Comparison of ENCODE assay signal across 16 cellular contexts in the genomic region with DNA sequence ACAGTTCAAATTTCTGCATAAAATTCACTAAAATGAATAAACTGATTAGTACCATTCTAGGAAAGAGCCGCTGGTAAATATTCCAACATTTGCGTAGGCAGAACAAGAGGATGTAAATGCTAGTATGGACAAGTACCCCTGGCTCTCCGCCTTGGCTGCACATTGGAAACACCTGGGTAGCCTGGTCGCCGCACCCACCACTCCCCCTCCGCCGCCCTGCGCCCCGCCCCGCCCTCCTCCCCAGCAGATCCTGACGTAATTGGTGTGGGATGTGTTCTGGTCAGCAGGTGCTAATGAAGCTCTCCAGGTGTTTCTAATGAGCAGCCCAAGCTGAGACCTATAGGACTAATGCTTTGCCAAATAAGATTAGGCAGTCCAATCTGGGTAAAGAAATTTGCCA.
DNase-seq lines count a peak whose midpoint lies in the region; ATAC-seq and TF ChIP-seq lines count a peak whose summit lies in the region.
"Had no signal": no experiment of that assay in that cellular context is flagged by ENCODE, and none has a peak within 500 bp of the region (broad histone marks: within the 10 kb centered on the region; RNA-seq: fewer than 3 reads in every experiment).

No MANE protein-coding gene starts in this region.

- no peak overlapping the region for H2AFZ ChIP-seq in mammary epithelial cell (ENCODE audit: low read depth, low read length)

- peak; percentile 43 for DNase-seq in mammary epithelial cell
- no peak for DNase-seq in MCF 10A (ENCODE audit: unreplicated experiment)
- DNase-seq in NCI-H748 (lab: John Stamatoyannopoulos, UW; ENCODE audit: unreplicated experiment) = peak; percentile 86
- DNase-seq in endodermal cell = peak; percentile 65
- DNase-seq in NCI-H187 treated with DMSO at 0.1 percent for 48 hours (lab: John Stamatoyannopoulos, UW) = no peak
- DNase-seq in DMS53 (lab: John Stamatoyannopoulos, UW) = no peak
- DNase-seq: 8988T; MV-4-11; NCI-H1694 treated with DMSO at 0.1 percent for 48 hours; NCI-H226; NK-92 treated with Interleukin-12 subunit alpha and Interleukin-12 subunit beta, amount 100 ng/mL, for 24 hours; PC-3; T-cell had no signal

- BruUV-seq in mammary epithelial cell (replicated peaks; lab: Mats Ljungman, UMichigan) (no TSS peak), MCF 10A (replicated peaks; lab: Mats Ljungman, UMichigan) (no TSS peak)

- H4K20me1 ChIP-seq in mammary epithelial cell (ENCODE audit: insufficient read depth, low read length) = no peaks in the 10 kb centered on the region
- H4K20me1 ChIP-seq: BLaER1 treated with 17β-estradiol and CSF1 and Interleukin-3, amounts not matched to agents 10 nM and 100 nM had no signal

- POLR2A ChIA-PET in MCF 10A (lab: Yijun Ruan, JAX) = no interaction called here

- H3K4me3 ChIP-seq in mammary epithelial cell (replicated peaks in 1 of 3; ENCODE audit: insufficient read depth in 1 of 3, low read depth in 2 of 3, low read length in 3 of 3) = no peak overlapping the region
- no peak overlapping the region for H3K4me3 ChIP-seq in endodermal cell (ENCODE audit: low read length)
- H3K4me3 ChIP-seq: BLaER1 treated with 17β-estradiol and CSF1 and Interleukin-3, amounts not matched to agents 10 nM and 100 nM had no signal

- H3K79me2 ChIP-seq in mammary epithelial cell (ENCODE audit: insufficient read depth, low read length) = no peaks in the 10 kb centered on the region

- ATAC-seq in HG03342 (IDR thresholded peaks at IDR 0.05; ENCODE audit: unreplicated experiment) = no peak
- no peak for ATAC-seq in HG03097 (IDR thresholded peaks at IDR 0.05; ENCODE audit: low FRiP score, unreplicated experiment)
- ATAC-seq: PC-3, T-cell had no signal

- intact Hi-C loops in mammary epithelial cell (cut with micrococcal nuclease) (no loop called here), MCF 10A (cut with micrococcal nuclease) (no loop called here)

- WGBS in mammary epithelial cell (ENCODE audit: low coverage, missing lambda C conversion rate) = no CpG with 5 or more reads among the region's 11 CpGs
- 88 to 93% methylated on average over 3 to 11 of the region's 11 CpGs for WGBS in endodermal cell (ENCODE audit: insufficient coverage in 1 of 2, insufficient read length in 1 of 2), 2 experiments

- H3K9me3 ChIP-seq in mammary epithelial cell (replicated peaks; ENCODE audit: insufficient read depth, low read length) (no peaks in the 10 kb centered on the region), endodermal cell (ENCODE audit: control insufficient read depth, low read length) (no peaks in the 10 kb centered on the region)

- in situ Hi-C loops in mammary epithelial cell (cut with MboI; ENCODE audit: low sequenced_read_pairs in 2 of 2) = no loop called here

- H3K27ac ChIP-seq in mammary epithelial cell (ENCODE audit: insufficient read depth, low read depth, low read length) (no peak overlapping the region), endodermal cell (ENCODE audit: low read depth, low read length) (no peak overlapping the region)
- H3K27ac ChIP-seq: BLaER1 treated with 17β-estradiol and CSF1 and Interleukin-3, amounts not matched to agents 10 nM and 100 nM had no signal

- TF ChIP-seq CTCF in mammary epithelial cell (conservative IDR thresholded peaks at IDR 0.05 in 1 of 2, IDR thresholded peaks at IDR 0.05 in 1 of 2; ENCODE audit: extremely low read depth in 1 of 2, insufficient read depth in 1 of 2, low read depth in 1 of 2, low read length in 2 of 2) (no peak), MCF 10A (IDR thresholded peaks at IDR 0.05; ENCODE audit: unreplicated experiment) (no peak), endodermal cell (conservative IDR thresholded peaks at IDR 0.05) (no peak)

- no peaks in the 10 kb centered on the region for H3K9me3 Mint-ChIP-seq in MCF 10A (ENCODE audit: unreplicated experiment)
- H3K9me3 Mint-ChIP-seq in endodermal cell = no peaks in the 10 kb centered on the region
- H3K9me3 Mint-ChIP-seq: T-cell had no signal

- H3K4me1 Mint-ChIP-seq in MCF 10A (ENCODE audit: insufficient read depth, unreplicated experiment) (no peaks in the 10 kb centered on the region), endodermal cell (peaks cover 7% of the 10 kb centered on the region)
- H3K4me1 Mint-ChIP-seq: T-cell had no signal

- CTCF ChIA-PET in mammary epithelial cell (lab: Charles Lee; ENCODE audit: low non-redundant PET) (interaction anchor here (0.7 kb wide), 1 partner anchor 337 kb away, joined by 3 read pairs; no protein-coding TSS in a partner anchor), MCF 10A (lab: Yijun Ruan, JAX) (interaction anchor here (0.6 kb wide), 1 partner anchor 170 kb away, joined by 3 read pairs; no protein-coding TSS in a partner anchor)

- no peak overlapping the region for H3K4me2 ChIP-seq in mammary epithelial cell (ENCODE audit: insufficient read depth, low read depth, low read length)
- H3K4me2 ChIP-seq: BLaER1 treated with 17β-estradiol and CSF1 and Interleukin-3, amounts not matched to agents 10 nM and 100 nM had no signal

- H3K27me3 Mint-ChIP-seq in MCF 10A (ENCODE audit: insufficient read depth, unreplicated experiment) = no peaks in the 10 kb centered on the region
- H3K27me3 Mint-ChIP-seq in endodermal cell (ENCODE audit: insufficient read depth) = no peaks in the 10 kb centered on the region
- H3K27me3 Mint-ChIP-seq: T-cell had no signal

- H3K36me3 ChIP-seq in mammary epithelial cell (ENCODE audit: insufficient read depth, low read length) (no peaks in the 10 kb centered on the region), endodermal cell (ENCODE audit: control insufficient read depth, insufficient read depth, low read length) (no peaks in the 10 kb centered on the region)
- H3K36me3 ChIP-seq: BLaER1 treated with 17β-estradiol and CSF1 and Interleukin-3, amounts not matched to agents 10 nM and 100 nM had no signal

- no peaks in the 10 kb centered on the region for H3K27me3 ChIP-seq in mammary epithelial cell (ENCODE audit: insufficient read depth, low read length)
- no peaks in the 10 kb centered on the region for H3K27me3 ChIP-seq in endodermal cell (ENCODE audit: control insufficient read depth, insufficient read depth, low read length, poor library complexity, severe bottlenecking)
- H3K27me3 ChIP-seq: BLaER1 treated with 17β-estradiol and CSF1 and Interleukin-3, amounts not matched to agents 10 nM and 100 nM had no signal

- H3K4me3 Mint-ChIP-seq in MCF 10A (ENCODE audit: unreplicated experiment) (no peak overlapping the region), endodermal cell (no peak overlapping the region)
- H3K4me3 Mint-ChIP-seq: T-cell had no signal

- H3K4me1 ChIP-seq in mammary epithelial cell (ENCODE audit: insufficient read depth, low read length) = no peaks in the 10 kb centered on the region
- H3K4me1 ChIP-seq in endodermal cell (ENCODE audit: control insufficient read depth, insufficient read depth, low read length) = no peaks in the 10 kb centered on the region

- H3K9ac ChIP-seq in mammary epithelial cell (ENCODE audit: insufficient read depth, low read length) (no peak overlapping the region), endodermal cell (ENCODE audit: extremely low read depth, low read length, poor library complexity, severe bottlenecking) (no peak overlapping the region)
- H3K9ac ChIP-seq: BLaER1 treated with 17β-estradiol and CSF1 and Interleukin-3, amounts not matched to agents 10 nM and 100 nM had no signal

- H3K36me3 Mint-ChIP-seq in MCF 10A (ENCODE audit: insufficient read depth, unreplicated experiment) = no peaks in the 10 kb centered on the region
- H3K36me3 Mint-ChIP-seq in endodermal cell (ENCODE audit: low read depth) = no peaks in the 10 kb centered on the region

- H3K27ac Mint-ChIP-seq in MCF 10A (ENCODE audit: low read depth, unreplicated experiment) (no peak overlapping the region), endodermal cell (no peak overlapping the region)
- H3K27ac Mint-ChIP-seq: T-cell had no signal

- dilution Hi-C loops in mammary epithelial cell (cut with HindIII; ENCODE audit: low sequenced_read_pairs) = no loop called here

Comparison
In these comparisons a context has a peak if more than half of its experiments do, and no peak if none do; other contexts are left out.
1. DNase-seq: peak in mammary epithelial cell (single experiment), NCI-H748 (single experiment) and endodermal cell (single experiment); none in MCF 10A (single experiment), NCI-H187 treated with DMSO at 0.1 percent for 48 hours (single experiment) and DMS53 (single experiment).